1 cellular context compared by ENCODE assay signal in genomic region chr17:14161419-14161818, GRCh38.
A peak's percentile ranks its signal among the peaks of the same experiment; 100 is the strongest.
TF ChIP-seq lines count a peak whose summit lies in the region.

No MANE protein-coding gene starts in this region.

TF ChIP-seq in K562, 482 proteins besides CTCF, POLR2A, EP300 and RAD21 (continued from another document and continues in another):
- TF ChIP-seq NKRF (IDR thresholded peaks at IDR 0.05; ENCODE audit: borderline replicate concordance) (no peak), BRD4 (IDR thresholded peaks at IDR 0.05) (no peak), THAP7 (CRISPR knock-in tag; IDR thresholded peaks at IDR 0.05) (no peak), TEAD4 (IDR thresholded peaks at IDR 0.05; ENCODE audit: low read length) (peak; percentile 97), TEAD4 (CRISPR knock-in tag; IDR thresholded peaks at IDR 0.05; ENCODE audit: borderline replicate concordance) (no peak), ELF4 (CRISPR knock-in tag; IDR thresholded peaks at IDR 0.05) (0 out of 2 replicates have a peak, but pooled peaks have one; percentile 27), TBL1XR1 (IDR thresholded peaks at IDR 0.05; ENCODE audit: low read length in 2 of 2) (peak; percentile 46 to 51; a peak in 2 of 4 replicates), SMARCA4 (IDR thresholded peaks at IDR 0.05) (peak; percentile 86), SRF (CRISPR knock-in tag; IDR thresholded peaks at IDR 0.05) (no peak), SIN3A (IDR thresholded peaks at IDR 0.05; ENCODE audit: borderline replicate concordance in 2 of 2, control insufficient read depth in 1 of 2, low read depth in 2 of 2, low read length in 2 of 2) (no peak), FOXM1 (IDR thresholded peaks at IDR 0.05; ENCODE audit: low read depth) (peak; percentile 87), FOXM1 (CRISPR knock-in tag; IDR thresholded peaks at IDR 0.05; ENCODE audit: low read depth) (no peak), IFI16 (CRISPR knock-in tag; IDR thresholded peaks at IDR 0.05) (no peak), BHLHE40 (IDR thresholded peaks at IDR 0.05; ENCODE audit: low read length) (no peak), DPF2 (IDR thresholded peaks at IDR 0.05) (peak; percentile 89), ATF7 (IDR thresholded peaks at IDR 0.05) (no peak), HES1 (IDR thresholded peaks at IDR 0.05; ENCODE audit: low read depth) (0 out of 2 replicates have a peak, but pooled peaks have one; percentile 44), ZNF584 (CRISPR knock-in tag; IDR thresholded peaks at IDR 0.05; ENCODE audit: low read depth) (0 out of 2 replicates have a peak, but pooled peaks have one; percentile 28), ZNF511 (CRISPR knock-in tag; IDR thresholded peaks at IDR 0.05) (no peak), L3MBTL2 (IDR thresholded peaks at IDR 0.05) (no peak), GATA2 (CRISPR knock-in tag; IDR thresholded peaks at IDR 0.05) (peak; percentile 86), FOSL1 (tag; conservative IDR thresholded peaks at IDR 0.05) (peak; percentile 37; the same call in 1 of the 2 replicates), ZNF75A (CRISPR knock-in tag; IDR thresholded peaks at IDR 0.05) (no peak), KLF1 (tag; IDR thresholded peaks at IDR 0.05) (no peak), ARNT (IDR thresholded peaks at IDR 0.05) (peak in 1 of 2 experiments; percentile 64; a peak in 1 of 4 replicates), HDAC3 (IDR thresholded peaks at IDR 0.05; ENCODE audit: borderline replicate concordance, partially characterized antibody) (peak; percentile 74), PKNOX1 (IDR thresholded peaks at IDR 0.05) (no peak), CXXC5 (CRISPR knock-in tag; IDR thresholded peaks at IDR 0.05) (peak; percentile 62), ZMIZ1 (IDR thresholded peaks at IDR 0.05; ENCODE audit: low read depth in 2 of 2, low read length in 2 of 2) (0 out of 4 replicates have a peak, but pooled peaks of 1 of the 2 experiments have one; percentile 73), CC2D1A (IDR thresholded peaks at IDR 0.05) (peak; percentile 91; the same call in 1 of the 2 replicates), CBFA2T2 (conservative IDR thresholded peaks at IDR 0.05) (peak; percentile 98), ZNF644 (tag; IDR thresholded peaks at IDR 0.05; ENCODE audit: low read depth) (0 out of 2 replicates have a peak, but pooled peaks have one; percentile 74), CBFA2T3 (IDR thresholded peaks at IDR 0.05) (peak; percentile 98), KLF10 (CRISPR knock-in tag; IDR thresholded peaks at IDR 0.05) (no peak), TFAP4 (CRISPR knock-in tag; IDR thresholded peaks at IDR 0.05; ENCODE audit: borderline replicate concordance) (peak; percentile 86), EZH2 (IDR thresholded peaks at IDR 0.05; ENCODE audit: borderline replicate concordance, low read depth, low read length) (no peak), HDAC6 (IDR thresholded peaks at IDR 0.05; ENCODE audit: low read depth, low read length) (no peak), MAZ (CRISPR knock-in tag; conservative IDR thresholded peaks at IDR 0.05 in 1 of 2, IDR thresholded peaks at IDR 0.05 in 1 of 2) (0 out of 4 replicates have a peak, but pooled peaks of 1 of the 2 experiments have one; percentile 57), BRF2 (IDR thresholded peaks at IDR 0.05; ENCODE audit: borderline replicate concordance, insufficient read depth, insufficient read length) (no peak), SOX6 (IDR thresholded peaks at IDR 0.05) (peak; percentile 88)
- TF ChIP-seq, protein P1, sequence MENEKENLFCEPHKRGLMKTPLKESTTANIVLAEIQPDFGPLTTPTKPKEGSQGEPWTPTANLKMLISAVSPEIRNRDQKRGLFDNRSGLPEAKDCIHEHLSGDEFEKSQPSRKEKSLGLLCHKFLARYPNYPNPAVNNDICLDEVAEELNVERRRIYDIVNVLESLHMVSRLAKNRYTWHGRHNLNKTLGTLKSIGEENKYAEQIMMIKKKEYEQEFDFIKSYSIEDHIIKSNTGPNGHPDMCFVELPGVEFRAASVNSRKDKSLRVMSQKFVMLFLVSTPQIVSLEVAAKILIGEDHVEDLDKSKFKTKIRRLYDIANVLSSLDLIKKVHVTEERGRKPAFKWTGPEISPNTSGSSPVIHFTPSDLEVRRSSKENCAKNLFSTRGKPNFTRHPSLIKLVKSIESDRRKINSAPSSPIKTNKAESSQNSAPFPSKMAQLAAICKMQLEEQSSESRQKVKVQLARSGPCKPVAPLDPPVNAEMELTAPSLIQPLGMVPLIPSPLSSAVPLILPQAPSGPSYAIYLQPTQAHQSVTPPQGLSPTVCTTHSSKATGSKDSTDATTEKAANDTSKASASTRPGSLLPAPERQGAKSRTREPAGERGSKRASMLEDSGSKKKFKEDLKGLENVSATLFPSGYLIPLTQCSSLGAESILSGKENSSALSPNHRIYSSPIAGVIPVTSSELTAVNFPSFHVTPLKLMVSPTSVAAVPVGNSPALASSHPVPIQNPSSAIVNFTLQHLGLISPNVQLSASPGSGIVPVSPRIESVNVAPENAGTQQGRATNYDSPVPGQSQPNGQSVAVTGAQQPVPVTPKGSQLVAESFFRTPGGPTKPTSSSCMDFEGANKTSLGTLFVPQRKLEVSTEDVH (IDR thresholded peaks at IDR 0.05; ENCODE audit: low read depth, partially characterized antibody): no peak
- TF ChIP-seq, protein P2, sequence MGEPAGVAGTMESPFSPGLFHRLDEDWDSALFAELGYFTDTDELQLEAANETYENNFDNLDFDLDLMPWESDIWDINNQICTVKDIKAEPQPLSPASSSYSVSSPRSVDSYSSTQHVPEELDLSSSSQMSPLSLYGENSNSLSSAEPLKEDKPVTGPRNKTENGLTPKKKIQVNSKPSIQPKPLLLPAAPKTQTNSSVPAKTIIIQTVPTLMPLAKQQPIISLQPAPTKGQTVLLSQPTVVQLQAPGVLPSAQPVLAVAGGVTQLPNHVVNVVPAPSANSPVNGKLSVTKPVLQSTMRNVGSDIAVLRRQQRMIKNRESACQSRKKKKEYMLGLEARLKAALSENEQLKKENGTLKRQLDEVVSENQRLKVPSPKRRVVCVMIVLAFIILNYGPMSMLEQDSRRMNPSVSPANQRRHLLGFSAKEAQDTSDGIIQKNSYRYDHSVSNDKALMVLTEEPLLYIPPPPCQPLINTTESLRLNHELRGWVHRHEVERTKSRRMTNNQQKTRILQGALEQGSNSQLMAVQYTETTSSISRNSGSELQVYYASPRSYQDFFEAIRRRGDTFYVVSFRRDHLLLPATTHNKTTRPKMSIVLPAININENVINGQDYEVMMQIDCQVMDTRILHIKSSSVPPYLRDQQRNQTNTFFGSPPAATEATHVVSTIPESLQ (CRISPR knock-in tag; IDR thresholded peaks at IDR 0.05): no peak
- TF ChIP-seq, protein P3, sequence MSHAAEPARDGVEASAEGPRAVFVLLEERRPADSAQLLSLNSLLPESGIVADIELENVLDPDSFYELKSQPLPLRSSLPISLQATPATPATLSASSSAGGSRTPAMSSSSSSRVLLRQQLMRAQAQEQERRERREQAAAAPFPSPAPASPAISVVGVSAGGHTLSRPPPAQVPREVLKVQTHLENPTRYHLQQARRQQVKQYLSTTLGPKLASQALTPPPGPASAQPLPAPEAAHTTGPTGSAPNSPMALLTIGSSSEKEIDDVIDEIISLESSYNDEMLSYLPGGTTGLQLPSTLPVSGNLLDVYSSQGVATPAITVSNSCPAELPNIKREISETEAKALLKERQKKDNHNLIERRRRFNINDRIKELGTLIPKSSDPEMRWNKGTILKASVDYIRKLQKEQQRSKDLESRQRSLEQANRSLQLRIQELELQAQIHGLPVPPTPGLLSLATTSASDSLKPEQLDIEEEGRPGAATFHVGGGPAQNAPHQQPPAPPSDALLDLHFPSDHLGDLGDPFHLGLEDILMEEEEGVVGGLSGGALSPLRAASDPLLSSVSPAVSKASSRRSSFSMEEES (CRISPR knock-in tag; IDR thresholded peaks at IDR 0.05): no peak
- TF ChIP-seq, protein P4, sequence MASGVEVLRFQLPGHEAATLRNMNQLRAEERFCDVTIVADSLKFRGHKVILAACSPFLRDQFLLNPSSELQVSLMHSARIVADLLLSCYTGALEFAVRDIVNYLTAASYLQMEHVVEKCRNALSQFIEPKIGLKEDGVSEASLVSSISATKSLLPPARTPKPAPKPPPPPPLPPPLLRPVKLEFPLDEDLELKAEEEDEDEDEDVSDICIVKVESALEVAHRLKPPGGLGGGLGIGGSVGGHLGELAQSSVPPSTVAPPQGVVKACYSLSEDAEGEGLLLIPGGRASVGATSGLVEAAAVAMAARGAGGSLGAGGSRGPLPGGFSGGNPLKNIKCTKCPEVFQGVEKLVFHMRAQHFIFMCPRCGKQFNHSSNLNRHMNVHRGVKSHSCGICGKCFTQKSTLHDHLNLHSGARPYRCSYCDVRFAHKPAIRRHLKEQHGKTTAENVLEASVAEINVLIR (CRISPR knock-in tag; IDR thresholded peaks at IDR 0.05): no peak
